ENCODE assay signal across 1 cellular context in genomic region chr15:83474578-83474977, GRCh38.
TF ChIP-seq lines count a peak whose summit lies in the region.

No MANE protein-coding gene starts in this region.

TF ChIP-seq in GM23338, 12 proteins besides CTCF, POLR2A, EP300 and RAD21 (continued from another document):
- TF ChIP-seq ZNF462 (CRISPR knock-in tag; IDR thresholded peaks at IDR 0.05): no peak
- TF ChIP-seq ETS1 (IDR thresholded peaks at IDR 0.05): no peak
